ENCODE assay signal across 1 cellular context in genomic region chr19:38544569-38545315, GRCh38.
TF ChIP-seq lines count a peak whose summit lies in the region.

No MANE protein-coding gene starts in this region.

TF ChIP-seq in GM12878, 131 proteins besides CTCF, POLR2A, EP300 and RAD21 (continued from another document):
- TF ChIP-seq IRF5 (IDR thresholded peaks at IDR 0.05; ENCODE audit: borderline replicate concordance) (no peak), RELA (IDR thresholded peaks at IDR 0.05; ENCODE audit: borderline replicate concordance, partially characterized antibody) (no peak), ATF3 (IDR thresholded peaks at IDR 0.05; ENCODE audit: borderline replicate concordance, extremely low read depth, low read depth, low read length) (peak; percentile 26; the same call in 1 of the 2 replicates), MEF2A (IDR thresholded peaks at IDR 0.05; ENCODE audit: insufficient read depth, low read depth, low read length) (no peak), USF2 (IDR thresholded peaks at IDR 0.05; ENCODE audit: borderline replicate concordance, low read depth, low read length) (peak; percentile 32; the same call in 1 of the 2 replicates), SREBF2 (IDR thresholded peaks at IDR 0.05; ENCODE audit: low read length) (no peak), ZNF207 (IDR thresholded peaks at IDR 0.05; ENCODE audit: borderline replicate concordance) (no peak; the same call in 1 of the 2 replicates), TCF3 (IDR thresholded peaks at IDR 0.05; ENCODE audit: borderline replicate concordance, insufficient read depth, low read depth, low read length) (no peak), BCL3 (IDR thresholded peaks at IDR 0.05; ENCODE audit: borderline replicate concordance, insufficient read depth, low read depth, low read length, poor library complexity, severe bottlenecking) (no peak), CUX1 (IDR thresholded peaks at IDR 0.05; ENCODE audit: insufficient replicate concordance, low read depth, low read length) (no peak), SMC3 (IDR thresholded peaks at IDR 0.05; ENCODE audit: borderline replicate concordance, low read length) (peak; percentile 85), NR2C1 (IDR thresholded peaks at IDR 0.05) (no peak), GABPA (IDR thresholded peaks at IDR 0.05; ENCODE audit: low read depth) (no peak), KAT2A (conservative IDR thresholded peaks at IDR 0.05; ENCODE audit: control insufficient read depth, low read depth, low read length) (no peak), NR2F1 (conservative IDR thresholded peaks at IDR 0.05) (no peak), ELK1 (IDR thresholded peaks at IDR 0.05; ENCODE audit: low read depth, low read length) (no peak), SMARCA5 (IDR thresholded peaks at IDR 0.05) (no peak), RAD51 (IDR thresholded peaks at IDR 0.05) (peak; percentile 68), SPI1 (IDR thresholded peaks at IDR 0.05; ENCODE audit: borderline replicate concordance, insufficient read depth, low read depth, low read length) (no peak), BCL11A (IDR thresholded peaks at IDR 0.05; ENCODE audit: low read depth, low read length) (no peak), ZSCAN29 (IDR thresholded peaks at IDR 0.05) (no peak), NFIC (IDR thresholded peaks at IDR 0.05; ENCODE audit: low read depth, low read length) (no peak), RFX5 (IDR thresholded peaks at IDR 0.05; ENCODE audit: low read depth, low read length) (no peak), ZZZ3 (IDR thresholded peaks at IDR 0.05; ENCODE audit: control insufficient read depth, insufficient read length, low read depth) (no peak), IRF3 (IDR thresholded peaks at IDR 0.05) (no peak), MLLT1 (IDR thresholded peaks at IDR 0.05) (0 out of 2 replicates have a peak, but pooled peaks have one; percentile 11), PML (IDR thresholded peaks at IDR 0.05; ENCODE audit: low read length) (no peak), GATAD2B (conservative IDR thresholded peaks at IDR 0.05; ENCODE audit: low read depth) (no peak), CREB1 (IDR thresholded peaks at IDR 0.05; ENCODE audit: low read depth) (no peak), STAT1 (conservative IDR thresholded peaks at IDR 0.05) (no peak), POLR2AphosphoS2 (IDR thresholded peaks at IDR 0.05; ENCODE audit: low read depth, low read length) (no peak), ZNF384 (IDR thresholded peaks at IDR 0.05; ENCODE audit: borderline replicate concordance, low read depth, low read length) (peak; percentile 89), POLR2AphosphoS5 (IDR thresholded peaks at IDR 0.05; ENCODE audit: low read length) (no peak), MEF2B (IDR thresholded peaks at IDR 0.05; ENCODE audit: partially characterized antibody, poor library complexity, severe bottlenecking) (peak; percentile 10), JUND (IDR thresholded peaks at IDR 0.05; ENCODE audit: low read depth, low read length) (no peak), E4F1 (IDR thresholded peaks at IDR 0.05; ENCODE audit: borderline replicate concordance, partially characterized antibody) (no peak), ETV6 (conservative IDR thresholded peaks at IDR 0.05 in 1 of 2, IDR thresholded peaks at IDR 0.05 in 1 of 2; ENCODE audit: borderline replicate concordance in 1 of 2, low read depth in 1 of 2) (no peak; a peak in 1 of 4 replicates), RBBP5 (conservative IDR thresholded peaks at IDR 0.05) (no peak), ZBTB4 (CRISPR knock-in tag; IDR thresholded peaks at IDR 0.05) (no peak)
